In the genomic region with DNA sequence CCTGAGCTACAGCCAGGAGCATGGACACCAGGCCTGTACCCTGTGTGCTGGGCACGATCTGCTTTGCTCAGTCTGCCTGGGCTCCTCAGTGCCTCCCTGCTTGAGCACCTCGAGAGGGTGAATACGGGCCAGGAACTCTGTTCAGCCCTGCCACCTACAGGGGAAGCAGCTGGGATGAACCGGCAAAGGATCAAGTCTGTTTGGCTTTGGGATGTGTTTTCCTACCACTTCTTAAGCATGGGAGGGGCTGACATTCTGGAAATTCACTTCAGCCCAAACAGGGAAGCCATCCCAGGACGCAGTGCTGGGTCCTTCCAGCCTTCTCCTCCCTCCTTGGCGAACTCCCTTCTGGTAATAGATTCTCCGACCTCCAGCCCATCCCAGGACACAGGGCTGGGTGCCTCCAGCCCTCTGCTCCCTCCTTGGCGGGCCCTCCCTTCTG, we compare ENCODE assay signal across 8 cellular contexts. TPM values are rescaled to one million over a fixed set of nuclear protein-coding genes. Genes with fewer than 3 reads are reported as not detected.
DNase-seq lines count a peak whose midpoint lies in the region; ATAC-seq and TF ChIP-seq lines count a peak whose summit lies in the region.

No MANE protein-coding gene starts in this region.

- CTCF ChIA-PET in AG04449 (lab: Yijun Ruan, JAX), result interaction anchor here (0.6 to 2.8 kb wide), 9 partner anchors 9 to 175 kb away, joined by 3 to 21 read pairs (median 3); no protein-coding TSS in a partner anchor

- H3K27me3 ChIP-seq in ascending aorta, result no peaks in the 10 kb centered on the region
- H3K27me3 ChIP-seq in skeletal muscle tissue (ENCODE audit: control insufficient read depth in 3 of 3, insufficient read depth in 3 of 3, low read length in 3 of 3), result no peaks in the 10 kb centered on the region

- DNase-seq in AG04449 (ENCODE audit: low read depth, low spot score) (peak; percentile 12), HPDE6-E6E7 (ENCODE audit: extremely low spot score) (peak; percentile 70), ascending aorta (ENCODE audit: low spot score in 2 of 2) (peak; percentile 25 to 83), hippocampal formation (lab: John Stamatoyannopoulos, UW) (peak; percentile 31 to 59), T1000 (lab: John Stamatoyannopoulos, UW) (no peak), NOMO-1 treated with DMSO at 0.1 percent for 48 hours (lab: John Stamatoyannopoulos, UW; ENCODE audit: unreplicated experiment) (no peak)

- H3K36me3 ChIP-seq in ascending aorta (no peaks in the 10 kb centered on the region), skeletal muscle tissue (ENCODE audit: control insufficient read depth in 3 of 3, insufficient read depth in 3 of 3, low read length in 3 of 3) (no peaks in the 10 kb centered on the region)

- POLR2A ChIA-PET in AG04449 (lab: Yijun Ruan, JAX), result no interaction called here

- intact Hi-C loops in ascending aorta (cut with DNase I), result loop anchor here (2.0 to 5.0 kb wide), 3 partner anchors 53 to 497 kb away; a partner anchor contains a TSS

- H3K9me3 ChIP-seq in ascending aorta (no peaks in the 10 kb centered on the region), skeletal muscle tissue (ENCODE audit: control insufficient read depth in 3 of 3, low read length in 3 of 3) (no peaks in the 10 kb centered on the region)

- TF ChIP-seq CTCF in AG04449 (IDR thresholded peaks at IDR 0.05; ENCODE audit: insufficient read depth, low read length, missing control alignments) (peak; percentile 78), ascending aorta (IDR thresholded peaks at IDR 0.05) (peak; percentile 32 to 55 (median 36))

- H3K4me3 ChIP-seq in AG04449 (ENCODE audit: low read depth, low read length), result no peak overlapping the region
- H3K4me3 ChIP-seq in ascending aorta, result peak overlapping the region in 1 of 2 donors; percentile 23
- H3K4me3 ChIP-seq in skeletal muscle tissue (ENCODE audit: low read length in 3 of 3), result peak overlapping the region; percentile 17 to 60 (median 49)

- H3K9ac ChIP-seq in skeletal muscle tissue (ENCODE audit: low read depth in 1 of 3, low read length in 3 of 3), result peak overlapping the region; percentile 60 to 85 (median 78)

- ATAC-seq in GM18861 (IDR thresholded peaks at IDR 0.05; ENCODE audit: unreplicated experiment), result no peak

- H3K27ac ChIP-seq in ascending aorta, result peak overlapping the region; percentile 85 to 93
- peak overlapping the region; percentile 98 for H3K27ac ChIP-seq in skeletal muscle tissue (ENCODE audit: low read depth, low read length)

- peaks cover 11 to 26% of the 10 kb centered on the region in 2 donors for H3K4me1 ChIP-seq in ascending aorta
- H3K4me1 ChIP-seq in skeletal muscle tissue (ENCODE audit: control insufficient read depth in 3 of 3, insufficient read depth in 3 of 3, low read length in 3 of 3), result peaks cover 33 to 39% (median 34%) of the 10 kb centered on the region in 3 donors

RNA-seq across cellular contexts. Expression of a gene that starts 55.8 kb away (rescaled TPM):
- total RNA-seq in ascending aorta (208 TPM), skeletal muscle tissue (9.9 TPM)

Comparison
In these comparisons a context has a peak if more than half of its experiments do, and no peak if none do; other contexts are left out.
1. DNase-seq: peak in AG04449 (single experiment), HPDE6-E6E7 (single experiment), ascending aorta (2 of 2) and hippocampal formation (2 of 2); none in T1000 (single experiment) and NOMO-1 treated with DMSO at 0.1 percent for 48 hours (single experiment).
2. RNA of a gene that starts 55.8 kb away (total RNA-seq): 208 TPM in ascending aorta (single experiment); 9.9 TPM in skeletal muscle tissue (single experiment); every median in the first group is over 10 times any median in the second.